ENCODE assay signal across 13 cellular contexts in genomic region chr3:87674397-87675161, GRCh38.
A peak's percentile ranks its signal among the peaks of the same experiment; 100 is the strongest.
DNase-seq lines count a peak whose midpoint lies in the region; ATAC-seq and TF ChIP-seq lines count a peak whose summit lies in the region.
"Had no signal": no experiment of that assay in that cellular context is flagged by ENCODE, and none has a peak within 500 bp of the region (broad histone marks: within the 10 kb centered on the region; RNA-seq: fewer than 3 reads in every experiment).

No MANE protein-coding gene starts in this region.

- no peaks in the 10 kb centered on the region for H3K36me3 ChIP-seq in mammary epithelial cell (ENCODE audit: insufficient read depth, low read length)

- no peak overlapping the region for H3K4me2 ChIP-seq in mammary epithelial cell (ENCODE audit: insufficient read depth, low read depth, low read length)

- intact Hi-C loops in mammary epithelial cell (cut with micrococcal nuclease), result no loop called here

- no peak overlapping the region for H3K9ac ChIP-seq in mammary epithelial cell (ENCODE audit: insufficient read depth, low read length)

- CTCF ChIA-PET in mammary epithelial cell (lab: Charles Lee; ENCODE audit: low non-redundant PET), result no interaction called here

- 80% methylated on average over 9 of the region's 9 CpGs for WGBS in mammary epithelial cell (ENCODE audit: low coverage, missing lambda C conversion rate)

- in situ Hi-C loops in GM13976 (cut with MboI; ENCODE audit: low sequenced_read_pairs, unreplicated experiment), result no loop called here
- in situ Hi-C loops in mammary epithelial cell (cut with MboI; ENCODE audit: low sequenced_read_pairs in 2 of 2), result no loop called here

- H3K27me3 ChIP-seq in mammary epithelial cell (ENCODE audit: insufficient read depth, low read length), result no peaks in the 10 kb centered on the region

- no peaks in the 10 kb centered on the region for H4K20me1 ChIP-seq in mammary epithelial cell (ENCODE audit: insufficient read depth, low read length)

- H3K79me2 ChIP-seq in mammary epithelial cell (ENCODE audit: insufficient read depth, low read length), result no peaks in the 10 kb centered on the region

- no peaks in the 10 kb centered on the region for H3K9me3 ChIP-seq in mammary epithelial cell (replicated peaks; ENCODE audit: insufficient read depth, low read length)

- no peaks in the 10 kb centered on the region for H3K4me1 ChIP-seq in mammary epithelial cell (ENCODE audit: insufficient read depth, low read length)

- H3K27ac ChIP-seq in mammary epithelial cell (ENCODE audit: insufficient read depth, low read depth, low read length), result no peak overlapping the region
- H3K27ac ChIP-seq: HL-60 had no signal

- dilution Hi-C loops in mammary epithelial cell (cut with HindIII; ENCODE audit: low sequenced_read_pairs), result no loop called here

- ATAC-seq in GM19452 (IDR thresholded peaks at IDR 0.05; ENCODE audit: unreplicated experiment), result peak; percentile 99
- peak; percentile 98 for ATAC-seq in HG02970 (IDR thresholded peaks at IDR 0.05; ENCODE audit: low FRiP score, unreplicated experiment)

- DNase-seq in GM13976 (ENCODE audit: low spot score), result peak; percentile 20
- peak; percentile 15 for DNase-seq in NAMALWA (ENCODE audit: low spot score)
- DNase-seq in amygdala (lab: John Stamatoyannopoulos, UW), result no peak
- no peak for DNase-seq in COLO829 (ENCODE audit: low spot score)
- no peak for DNase-seq in activated CD4-positive, alpha-beta T cell treated with anti-CD3 and anti-CD28 coated beads for 4 hours
- DNase-seq in mammary epithelial cell, result no peak
- DNase-seq: activated naive CD4-positive, alpha-beta T cell treated with anti-CD3 and anti-CD28 coated beads, Interleukin-2, amount 10 ng/mL, durations not matched to agents 7 days and 5 days; COR-L47; NCI-H2081 treated with DMSO at 0.1 percent for 48 hours; nucleus accumbens had no signal

- H3K4me3 ChIP-seq in mammary epithelial cell (replicated peaks in 1 of 3; ENCODE audit: insufficient read depth in 1 of 3, low read depth in 2 of 3, low read length in 3 of 3), result no peak overlapping the region

- no peak overlapping the region for H2AFZ ChIP-seq in mammary epithelial cell (ENCODE audit: low read depth, low read length)

- BruUV-seq in mammary epithelial cell (replicated peaks; lab: Mats Ljungman, UMichigan), result no TSS peak

- TF ChIP-seq CTCF in GM13976 (IDR thresholded peaks at IDR 0.05; ENCODE audit: borderline replicate concordance, control extremely low read depth, extremely low read depth, insufficient read depth, missing control alignments), result no peak
- TF ChIP-seq CTCF in mammary epithelial cell (conservative IDR thresholded peaks at IDR 0.05 in 1 of 2, IDR thresholded peaks at IDR 0.05 in 1 of 2; ENCODE audit: extremely low read depth in 1 of 2, insufficient read depth in 1 of 2, low read depth in 1 of 2, low read length in 2 of 2), result no peak

Comparison
In these comparisons a context has a peak if more than half of its experiments do, and no peak if none do; other contexts are left out.
1. DNase-seq: peak in GM13976 (single experiment) and NAMALWA (single experiment); none in amygdala (0 of 56), COLO829 (single experiment), activated CD4-positive, alpha-beta T cell treated with anti-CD3 and anti-CD28 coated beads for 4 hours (0 of 2) and mammary epithelial cell (single experiment).